ENCODE assay signal across 23 cellular contexts in the genomic region with DNA sequence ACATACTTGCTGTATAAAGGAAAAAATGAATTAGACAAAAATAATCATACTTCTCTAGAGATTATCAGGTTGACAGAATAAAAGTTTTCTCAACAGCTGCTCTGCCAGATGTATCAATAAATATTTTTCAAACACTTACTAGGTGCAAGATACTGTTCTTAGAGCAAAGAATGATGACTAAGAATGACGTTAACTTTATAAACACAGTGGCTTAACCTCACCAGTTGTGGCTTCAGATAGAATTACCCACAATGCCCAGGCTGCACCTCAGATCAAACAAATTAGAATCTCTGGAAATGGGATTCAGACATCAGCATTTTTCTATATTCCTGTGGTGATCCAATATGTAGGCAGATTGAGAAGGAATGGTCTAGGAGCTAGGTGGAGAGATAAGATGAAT.
DNase-seq lines count a peak whose midpoint lies in the region; ATAC-seq and TF ChIP-seq lines count a peak whose summit lies in the region.
"Had no signal": no experiment of that assay in that cellular context is flagged by ENCODE, and none has a peak within 500 bp of the region (broad histone marks: within the 10 kb centered on the region; RNA-seq: fewer than 3 reads in every experiment).

No MANE protein-coding gene starts in this region.

- DNase-seq in DMS53 (lab: John Stamatoyannopoulos, UW) (peak; percentile 9), DMS53 treated with DMSO at 0.1 percent for 48 hours (lab: John Stamatoyannopoulos, UW; ENCODE audit: unreplicated experiment) (no peak), SW480 (ENCODE audit: low spot score) (peak; percentile 25), foreskin keratinocyte (peak; percentile 43 to 63), amniotic stem cell (lab: John Stamatoyannopoulos, UW) (no peak), T-helper 9 cell (no peak)
- no peak for DNase-seq in activated effector memory CD4-positive, alpha-beta T cell treated with anti-CD3 and anti-CD28 coated beads, Interleukin-2, amount 50 U/mL, for 16 hours
- DNase-seq: activated CD4-positive, CD25-positive, alpha-beta regulatory T cell treated with anti-CD3 and anti-CD28 coated beads, Interleukin-2, amount 50 U/mL, for 72 hours; activated naive CD4-positive, alpha-beta T cell treated with Interleukin-2 at 50 U/mL for 16 hours; activated T-cell treated with anti-CD3 and anti-CD28 coated beads, Interleukin-2, amount 50 U/mL, for 24 hours; CD8-positive, alpha-beta memory T cell; cerebellar nuclear complex; DMS79; MM.1S; NCI-H1436 treated with DMSO at 0.1 percent for 48 hours; SHP77; stimulated activated CD4-positive, alpha-beta T cell treated with anti-CD3 and anti-CD28 coated beads, Interleukin-4, amount 100 ng/mL, for 24 hours; stimulated activated naive CD4-positive, alpha-beta T cell treated with Interleukin-2 at 50 U/mL for 16 hours had no signal

- peak overlapping the region; percentile 28 for H3K27ac ChIP-seq in foreskin keratinocyte
- H3K27ac ChIP-seq: 22Rv1, esophagus muscularis mucosa, gastroesophageal sphincter, thoracic aorta had no signal

- H3K27me3 ChIP-seq in foreskin keratinocyte, result no peaks in the 10 kb centered on the region
- H3K27me3 ChIP-seq: esophagus muscularis mucosa, gastroesophageal sphincter had no signal

- no peak for TF ChIP-seq CTCF in foreskin keratinocyte (conservative IDR thresholded peaks at IDR 0.05)

- H3K4me1 ChIP-seq in foreskin keratinocyte, result peaks cover 13% of the 10 kb centered on the region
- H3K4me1 ChIP-seq: esophagus muscularis mucosa, gastroesophageal sphincter had no signal

- ATAC-seq in foreskin keratinocyte (peak; percentile 98), HG02571 (IDR thresholded peaks at IDR 0.05; ENCODE audit: unreplicated experiment) (no peak)
- ATAC-seq: gastroesophageal sphincter had no signal

Comparison
In these comparisons a context has a peak if more than half of its experiments do, and no peak if none do; other contexts are left out.
1. DNase-seq: peak in DMS53 (single experiment), SW480 (single experiment) and foreskin keratinocyte (2 of 2); none in DMS53 treated with DMSO at 0.1 percent for 48 hours (single experiment), amniotic stem cell (single experiment), activated effector memory CD4-positive, alpha-beta T cell treated with anti-CD3 and anti-CD28 coated beads, Interleukin-2, amount 50 U/mL, for 16 hours (single experiment) and T-helper 9 cell (single experiment).